Comparison of ENCODE assay signal across 13 cellular contexts in genomic region chr6:43088654-43089056, GRCh38. TPM values are rescaled to one million over a fixed set of nuclear protein-coding genes. Genes with fewer than 3 reads are reported as not detected.
A peak's percentile ranks its signal among the peaks of the same experiment; 100 is the strongest.
DNase-seq lines count a peak whose midpoint lies in the region; ATAC-seq, FAIRE-seq and TF ChIP-seq lines count a peak whose summit lies in the region.
"Had no signal": no experiment of that assay in that cellular context is flagged by ENCODE, and none has a peak within 500 bp of the region (broad histone marks: within the 10 kb centered on the region; RNA-seq: fewer than 3 reads in every experiment).

No MANE protein-coding gene starts in this region.

- H3K4me1 Mint-ChIP-seq in H9, result peaks cover 60 to 66% of the 10 kb centered on the region in 2 experiments
- H3K4me1 Mint-ChIP-seq in activated T-helper 17 cell treated with anti-CD3 and anti-CD28 coated beads, Interleukin-2, amount 50 U/mL, for 72 hours, result peaks cover 19% of the 10 kb centered on the region

- no peak for TF ChIP-seq CTCF in H9 (conservative IDR thresholded peaks at IDR 0.05)
- TF ChIP-seq CTCF in smooth muscle cell (IDR thresholded peaks at IDR 0.05; ENCODE audit: borderline replicate concordance, insufficient read depth, poor library complexity, severe bottlenecking), result no peak

- peak overlapping the region in 1 of 2 experiments; percentile 75; a peak in 2 of 5 replicates for H3K4me3 Mint-ChIP-seq in H9
- H3K4me3 Mint-ChIP-seq in activated T-helper 17 cell treated with anti-CD3 and anti-CD28 coated beads, Interleukin-2, amount 50 U/mL, for 72 hours, result no peak overlapping the region
- H3K4me3 Mint-ChIP-seq: activated naive CD8-positive, alpha-beta T cell treated with anti-CD3 and anti-CD28 coated beads, Interleukin-2, amount 50 U/mL, for 24 hours; CD8-positive, alpha-beta memory T cell; stimulated activated naive B cell treated with anti-CD40 and anti-IgM and Interleukin-4, amounts not matched to agents 10 μg/mL and 1 μg/mL and 100 μg/mL, for 72 hours had no signal

- H3K27me3 Mint-ChIP-seq in H9 (ENCODE audit: low read depth), result no peaks in the 10 kb centered on the region
- peaks cover 7% of the 10 kb centered on the region for H3K27me3 Mint-ChIP-seq in activated T-helper 17 cell treated with anti-CD3 and anti-CD28 coated beads, Interleukin-2, amount 50 U/mL, for 72 hours
- H3K27me3 Mint-ChIP-seq: activated naive CD8-positive, alpha-beta T cell treated with anti-CD3 and anti-CD28 coated beads, Interleukin-2, amount 50 U/mL, for 24 hours had no signal

- no peak overlapping the region for H2AK5ac ChIP-seq in H9 (ENCODE audit: insufficient read length, low read length)

- no peak overlapping the region for H3K4me2 ChIP-seq in H9 (ENCODE audit: insufficient read depth, insufficient read length, low read length)
- peak overlapping the region; percentile 69 for H3K4me2 ChIP-seq in smooth muscle cell

- H3K4me1 ChIP-seq in H9 (ENCODE audit: insufficient read depth, low read length) (peaks cover 20% of the 10 kb centered on the region), smooth muscle cell (ENCODE audit: low read depth) (peaks cover 43% of the 10 kb centered on the region), small intestine (ENCODE audit: control insufficient read depth in 2 of 2, insufficient read depth in 1 of 2, low read depth in 1 of 2, low read length in 1 of 2) (no peaks in the 10 kb centered on the region)

- no peak overlapping the region for H4K91ac ChIP-seq in H9 (ENCODE audit: insufficient read length, low read depth, low read length)

- no peak overlapping the region for H2BK5ac ChIP-seq in H9 (ENCODE audit: insufficient read length, low read length)

- H3K36me3 ChIP-seq in smooth muscle cell (ENCODE audit: low read depth) (no peaks in the 10 kb centered on the region), small intestine (ENCODE audit: control insufficient read depth in 2 of 2, insufficient read depth in 2 of 2, low read length in 2 of 2) (no peaks in the 10 kb centered on the region)

- H3K9me3 ChIP-seq in H9 (ENCODE audit: control insufficient read depth, low read depth, low read length) (no peaks in the 10 kb centered on the region), smooth muscle cell (replicated peaks; ENCODE audit: low read depth) (no peaks in the 10 kb centered on the region), small intestine (ENCODE audit: control insufficient read depth, low read depth) (no peaks in the 10 kb centered on the region)

- H4K5ac ChIP-seq in H9 (ENCODE audit: insufficient read length, low read depth, low read length), result no peak overlapping the region

- no peak overlapping the region for H3K9ac ChIP-seq in H9 (ENCODE audit: extremely low read depth, insufficient read length, low read length)
- H3K9ac ChIP-seq in smooth muscle cell (ENCODE audit: low read depth), result peak overlapping the region; percentile 37

- no peaks in the 10 kb centered on the region for H3K27me3 ChIP-seq in H9 (ENCODE audit: insufficient read depth, low read length)
- no peaks in the 10 kb centered on the region for H3K27me3 ChIP-seq in smooth muscle cell (ENCODE audit: low read depth)
- H3K27me3 ChIP-seq in small intestine (ENCODE audit: control insufficient read depth in 2 of 2, insufficient read depth in 2 of 2, low read length in 2 of 2), result no peaks in the 10 kb centered on the region

- H2AFZ ChIP-seq in H9 (ENCODE audit: low read length) (no peak overlapping the region), smooth muscle cell (ENCODE audit: low read depth) (no peak overlapping the region)

- no peak overlapping the region for H3K23ac ChIP-seq in H9 (ENCODE audit: insufficient read length, low read depth, low read length)

- no peak overlapping the region for H4K8ac ChIP-seq in H9 (replicated peaks; ENCODE audit: insufficient read length, low read depth, low read length)

- no peak overlapping the region for H2BK120ac ChIP-seq in H9 (ENCODE audit: low read depth, low read length, poor library complexity, severe bottlenecking)

- H4K20me1 ChIP-seq in H9 (ENCODE audit: control insufficient read depth, insufficient read depth, insufficient read length) (no peaks in the 10 kb centered on the region), smooth muscle cell (ENCODE audit: low read depth) (peaks cover 100% of the 10 kb centered on the region)

- H3K18ac ChIP-seq in H9 (ENCODE audit: insufficient read length, low read depth, low read length), result no peak overlapping the region

- H3K79me2 ChIP-seq in H9 (ENCODE audit: insufficient read depth, low read length) (peaks cover 29% of the 10 kb centered on the region; the same call in 1 of the 2 replicates), smooth muscle cell (ENCODE audit: low read depth) (peaks cover 100% of the 10 kb centered on the region)

- no peaks in the 10 kb centered on the region for H3K79me1 ChIP-seq in H9 (ENCODE audit: insufficient read depth, low read depth, low read length, poor library complexity, severe bottlenecking)

- FAIRE-seq in small intestine (lab: Jason Lieb, UNC), result no peak

- H3K4ac ChIP-seq in H9 (ENCODE audit: low read depth, low read length), result no peak overlapping the region

- H3K36me3 Mint-ChIP-seq in H9 (ENCODE audit: insufficient read depth in 1 of 3, low read depth in 3 of 3), result peaks cover 0 to 2% (median 0%) of the 10 kb centered on the region in 3 experiments; a peak in 1 of 7 replicates
- no peaks in the 10 kb centered on the region for H3K36me3 Mint-ChIP-seq in activated T-helper 17 cell treated with anti-CD3 and anti-CD28 coated beads, Interleukin-2, amount 50 U/mL, for 72 hours (ENCODE audit: low read depth)
- H3K36me3 Mint-ChIP-seq: CD8-positive, alpha-beta memory T cell; stimulated activated naive B cell treated with anti-CD40 and anti-IgM and Interleukin-4, amounts not matched to agents 10 μg/mL and 1 μg/mL and 100 μg/mL, for 72 hours had no signal

- H2BK12ac ChIP-seq in H9 (ENCODE audit: insufficient read length, low read depth, low read length), result no peak overlapping the region

- peak; percentile 58 for ATAC-seq in activated T-helper 17 cell treated with anti-CD3 and anti-CD28 coated beads, Interleukin-2, amount 50 U/mL, for 72 hours (replicated peaks)
- ATAC-seq in left cardiac atrium, result no peak
- ATAC-seq: activated naive CD8-positive, alpha-beta T cell treated with anti-CD3 and anti-CD28 coated beads, Interleukin-2, amount 50 U/mL, for 24 hours had no signal

- no peak overlapping the region for H2BK20ac ChIP-seq in H9 (ENCODE audit: low read depth, low read length, poor library complexity, severe bottlenecking)

- WGBS in H9 (ENCODE audit: extremely low coverage, insufficient read length, low lambda C conversion rate), result no CpG with 5 or more reads among the region's 4 CpGs
- 58% methylated on average over 4 of the region's 4 CpGs for WGBS in smooth muscle cell (ENCODE audit: low lambda C conversion rate)
- 90 to 91% (median 90%) methylated on average over 4 of the region's 4 CpGs for whole genome bisulfite sequencing in small intestine, 3 donors

- H3K56ac ChIP-seq in H9 (ENCODE audit: insufficient read length, low read depth, low read length), result no peak overlapping the region

- H3T11ph ChIP-seq in H9 (ENCODE audit: low read length), result no peak overlapping the region

- H2BK15ac ChIP-seq in H9 (ENCODE audit: low read depth, low read length), result no peak overlapping the region

- no peak overlapping the region for H3K27ac ChIP-seq in H9 (ENCODE audit: insufficient read length, low read depth, low read length)
- H3K27ac ChIP-seq in smooth muscle cell (ENCODE audit: low read depth), result peak overlapping the region; percentile 84
- no peak overlapping the region for H3K27ac ChIP-seq in small intestine (ENCODE audit: low read depth in 1 of 2, low read length in 1 of 2)
- H3K27ac ChIP-seq: WERI-Rb-1 had no signal

- DNase-seq in H9, result no peak
- peak; percentile 51 for DNase-seq in glomerular visceral epithelial cell (ENCODE audit: extremely low spot score)
- no peak for DNase-seq in smooth muscle cell (lab: John Stamatoyannopoulos, UW; ENCODE audit: unreplicated experiment)
- no peak for DNase-seq in NCI-H774 (lab: John Stamatoyannopoulos, UW)
- no peak for DNase-seq in H4 (ENCODE audit: low spot score)
- DNase-seq in left cardiac atrium, result no peak
- no peak for DNase-seq in small intestine
- DNase-seq: activated naive CD8-positive, alpha-beta T cell treated with anti-CD3 and anti-CD28 coated beads, Interleukin-2, amount 50 U/mL, for 24 hours; CD8-positive, alpha-beta memory T cell; stimulated activated naive B cell treated with anti-CD40 and anti-IgM and Interleukin-4, amounts not matched to agents 10 μg/mL and 1 μg/mL and 100 μg/mL, for 72 hours; WERI-Rb-1 had no signal

- H3K4me3 ChIP-seq in smooth muscle cell, result no peak overlapping the region
- H3K4me3 ChIP-seq in small intestine (ENCODE audit: low read depth in 1 of 2, low read length in 2 of 2), result no peak overlapping the region
- H3K4me3 ChIP-seq: SK-N-MC had no signal

- intact Hi-C loops in left cardiac atrium (cut with DNase I), result no loop called here

- peaks cover 3% of the 10 kb centered on the region for H3K23me2 ChIP-seq in H9 (ENCODE audit: insufficient read length, low read depth, low read length, poor library complexity, severe bottlenecking)

- H3F3A ChIP-seq in smooth muscle cell (ENCODE audit: low read depth), result peaks cover 40% of the 10 kb centered on the region

- H3K27ac Mint-ChIP-seq in H9, result peak overlapping the region; percentile 75 to 97 (median 87); a peak in 4 of 7 replicates
- H3K27ac Mint-ChIP-seq in activated T-helper 17 cell treated with anti-CD3 and anti-CD28 coated beads, Interleukin-2, amount 50 U/mL, for 72 hours, result no peak overlapping the region
- H3K27ac Mint-ChIP-seq: activated naive CD8-positive, alpha-beta T cell treated with anti-CD3 and anti-CD28 coated beads, Interleukin-2, amount 50 U/mL, for 24 hours; CD8-positive, alpha-beta memory T cell; stimulated activated naive B cell treated with anti-CD40 and anti-IgM and Interleukin-4, amounts not matched to agents 10 μg/mL and 1 μg/mL and 100 μg/mL, for 72 hours had no signal

- H3K14ac ChIP-seq in H9 (ENCODE audit: insufficient read depth, low read length), result no peak overlapping the region

- no peaks in the 10 kb centered on the region for H3K9me3 Mint-ChIP-seq in H9
- H3K9me3 Mint-ChIP-seq in activated T-helper 17 cell treated with anti-CD3 and anti-CD28 coated beads, Interleukin-2, amount 50 U/mL, for 72 hours, result no peaks in the 10 kb centered on the region
- H3K9me3 Mint-ChIP-seq: activated naive CD8-positive, alpha-beta T cell treated with anti-CD3 and anti-CD28 coated beads, Interleukin-2, amount 50 U/mL, for 24 hours; CD8-positive, alpha-beta memory T cell; stimulated activated naive B cell treated with anti-CD40 and anti-IgM and Interleukin-4, amounts not matched to agents 10 μg/mL and 1 μg/mL and 100 μg/mL, for 72 hours had no signal

RNA-seq across cellular contexts. Expression of gene PTK7, which starts 12.5 kb away (rescaled TPM):
- 126 and 128 TPM in 2 replicates for total RNA-seq in H9 (2021)
- total RNA-seq in activated T-helper 17 cell treated with anti-CD3 and anti-CD28 coated beads, Interleukin-2, amount 50 U/mL, for 72 hours, result 1 to 10 TPM in 1 of 2 donors, under 1 TPM in 1; 0.56 to 1.0 TPM
- 376 and 417 TPM in 2 replicates for total RNA-seq in smooth muscle cell
- 596 and 598 TPM in 2 replicates for polyA plus RNA-seq in smooth muscle cell
- 46.0 and 57.7 TPM in 2 replicates for total RNA-seq in H4 (2014; rRNA removed; shearing (Covaris generic))
- 1 to 10 TPM; 6.6 to 7.8 TPM for total RNA-seq in left cardiac atrium
- polyA plus RNA-seq in small intestine, result 10 to 100 TPM in 1 of 3 donors, 1 to 10 TPM in 2; 1.1 to 12.5 (median 1.4) TPM

RNA-seq across cellular contexts. Expression of gene KLC4, which starts 29.2 kb away (rescaled TPM):
- total RNA-seq in H9 (2021) (29.7 TPM in 2 replicates), smooth muscle cell (13.2 and 20.0 TPM in 2 replicates), left cardiac atrium (10 to 100 TPM; 37.0 to 37.5 TPM)
- 10 to 100 TPM; 19.7 to 31.4 TPM for total RNA-seq in activated T-helper 17 cell treated with anti-CD3 and anti-CD28 coated beads, Interleukin-2, amount 50 U/mL, for 72 hours
- polyA plus RNA-seq in smooth muscle cell (25.3 and 25.7 TPM in 2 replicates), small intestine (100 to 1,000 TPM in 2 of 3 donors, 10 to 100 TPM in 1; 36.3 to 333 (median 227) TPM)
- total RNA-seq in H4 (2014; rRNA removed; shearing (Covaris generic)), result 11.6 and 21.7 TPM in 2 replicates

RNA-seq across cellular contexts. Expression of gene MRPL2, which starts 29.4 kb away (rescaled TPM):
- 71.9 and 74.4 TPM in 2 replicates for total RNA-seq in H9 (2021)
- total RNA-seq in activated T-helper 17 cell treated with anti-CD3 and anti-CD28 coated beads, Interleukin-2, amount 50 U/mL, for 72 hours, result 10 to 100 TPM; 65.2 to 67.3 TPM
- total RNA-seq in smooth muscle cell, result 16.4 and 24.0 TPM in 2 replicates
- polyA plus RNA-seq in smooth muscle cell, result 112 and 125 TPM in 2 replicates
- total RNA-seq in H4 (2014; rRNA removed; shearing (Covaris generic)), result 53.7 and 63.2 TPM in 2 replicates
- 10 to 100 TPM; 76.3 to 97.1 TPM for total RNA-seq in left cardiac atrium
- polyA plus RNA-seq in small intestine, result 100 to 1,000 TPM in 2 of 3 donors, 10 to 100 TPM in 1; 69.5 to 127 (median 112) TPM

RNA-seq across cellular contexts. Expression of gene CUL7, which starts 35.0 kb away (rescaled TPM):
- total RNA-seq in H9 (2021) (23.5 and 24.5 TPM in 2 replicates), smooth muscle cell (36.9 and 51.4 TPM in 2 replicates), left cardiac atrium (10 to 100 TPM in 1 of 2 donors, 1 to 10 TPM in 1; 7.6 to 10.8 TPM)
- total RNA-seq in activated T-helper 17 cell treated with anti-CD3 and anti-CD28 coated beads, Interleukin-2, amount 50 U/mL, for 72 hours, result 10 to 100 TPM; 11.4 to 22.3 TPM
- polyA plus RNA-seq in smooth muscle cell (48.7 and 49.6 TPM in 2 replicates), small intestine (1 to 10 TPM; 5.7 to 6.7 (median 6.7) TPM)
- 12.8 and 13.2 TPM in 2 replicates for total RNA-seq in H4 (2014; rRNA removed; shearing (Covaris generic))
